Comparison of ENCODE assay signal across 11 cellular contexts in genomic region chr11:114134870-114135269, GRCh38.
A peak's percentile ranks its signal among the peaks of the same experiment; 100 is the strongest.
DNase-seq lines count a peak whose midpoint lies in the region; ATAC-seq and TF ChIP-seq lines count a peak whose summit lies in the region.
"Had no signal": no experiment of that assay in that cellular context is flagged by ENCODE, and none has a peak within 500 bp of the region (broad histone marks: within the 10 kb centered on the region; RNA-seq: fewer than 3 reads in every experiment).

No MANE protein-coding gene starts in this region.

- dilution Hi-C loops in IMR-90 (cut with HindIII; ENCODE audit: low sequenced_read_pairs, unreplicated experiment), result no loop called here

- in situ Hi-C loops in IMR-90 (cut with MboI; ENCODE audit: low sequenced_read_pairs), result no loop called here

- H3K27ac ChIP-seq in A673 (ENCODE audit: low read depth, low read length, poor library complexity, severe bottlenecking), result peak overlapping the region; percentile 3
- H3K27ac ChIP-seq in IMR-90 (ENCODE audit: insufficient read depth, low read length), result no peak overlapping the region
- H3K27ac ChIP-seq in cingulate gyrus (ENCODE audit: low read depth, low read length), result peak overlapping the region; percentile 55
- peak overlapping the region; percentile 72 for H3K27ac ChIP-seq in mesodermal cell (ENCODE audit: low read depth, low read length, severe bottlenecking)

- TF ChIP-seq CTCF in A673 (conservative IDR thresholded peaks at IDR 0.05; ENCODE audit: low read depth, low read length), result no peak
- TF ChIP-seq CTCF in IMR-90 (conservative IDR thresholded peaks at IDR 0.05; ENCODE audit: low read depth, low read length), result no peak

- no peak overlapping the region for H2AK5ac ChIP-seq in IMR-90 (ENCODE audit: low read depth, low read length)

- H2BK120ac ChIP-seq in IMR-90 (ENCODE audit: low read depth, low read length), result no peak overlapping the region

- POLR2A ChIA-PET in A673 (lab: Charles Lee; ENCODE audit: low non-redundant PET), result no interaction called here
- POLR2A ChIA-PET in IMR-90 (lab: Charles Lee; ENCODE audit: unreplicated experiment), result no interaction called here

- H3K56ac ChIP-seq in IMR-90 (ENCODE audit: extremely low read depth, insufficient read depth, low read length), result no peak overlapping the region

- ATAC-seq in IMR-90 (ENCODE audit: low read depth) (no peak), GM21825 (IDR thresholded peaks at IDR 0.05; ENCODE audit: unreplicated experiment) (no peak), HG03196 (IDR thresholded peaks at IDR 0.05; ENCODE audit: unreplicated experiment) (no peak), HG02798 (IDR thresholded peaks at IDR 0.05; ENCODE audit: poor library complexity, unreplicated experiment) (no peak)

- no peak overlapping the region for H3K18ac ChIP-seq in IMR-90 (ENCODE audit: low read depth, low read length)

- H4K20me1 ChIP-seq in IMR-90 (ENCODE audit: insufficient read depth, low read length), result no peaks in the 10 kb centered on the region

- BruUV-seq in A673 (replicated peaks; lab: Mats Ljungman, UMichigan), result no TSS peak
- BruUV-seq in IMR-90 (replicated peaks; lab: Mats Ljungman, UMichigan), result no TSS peak

- CTCF ChIA-PET in A673 (lab: Charles Lee) (no interaction called here), IMR-90 (lab: Yijun Ruan, JAX) (no interaction called here)

- no peak overlapping the region for H2BK15ac ChIP-seq in IMR-90 (ENCODE audit: low read depth, low read length)

- peaks cover 93% of the 10 kb centered on the region for H3K4me1 ChIP-seq in A673 (ENCODE audit: insufficient read depth, low read length, poor library complexity, severe bottlenecking)
- H3K4me1 ChIP-seq in IMR-90 (ENCODE audit: control insufficient read depth, insufficient read depth, low read length), result no peaks in the 10 kb centered on the region
- H3K4me1 ChIP-seq in mesodermal cell (ENCODE audit: control insufficient read depth, insufficient read depth, low read length, poor library complexity, severe bottlenecking), result peaks cover 26% of the 10 kb centered on the region

- no peak overlapping the region for H3K4me3 ChIP-seq in A673 (ENCODE audit: low read depth, low read length, poor library complexity, severe bottlenecking)
- H3K4me3 ChIP-seq in IMR-90 (ENCODE audit: insufficient read depth, low read depth, low read length), result no peak overlapping the region
- H3K4me3 ChIP-seq in mesodermal cell (ENCODE audit: extremely low read depth, insufficient read depth, low read length, poor library complexity, severe bottlenecking), result no peak overlapping the region
- H3K4me3 ChIP-seq: Peyer's patch had no signal

- H3K23ac ChIP-seq in IMR-90 (ENCODE audit: low read depth, low read length), result no peak overlapping the region

- H2AFZ ChIP-seq in IMR-90 (replicated peaks; ENCODE audit: low read length, poor library complexity), result no peak overlapping the region

- no peak overlapping the region for H3K4me2 ChIP-seq in IMR-90 (ENCODE audit: low read depth, low read length)

- H3K9me3 ChIP-seq in A673 (ENCODE audit: low read depth, low read length, poor library complexity, severe bottlenecking), result peaks cover 8% of the 10 kb centered on the region
- H3K9me3 ChIP-seq in IMR-90 (ENCODE audit: control insufficient read depth, insufficient read depth, low read length), result no peaks in the 10 kb centered on the region
- no peaks in the 10 kb centered on the region for H3K9me3 ChIP-seq in mesodermal cell (ENCODE audit: control insufficient read depth, low read length)
- H3K9me3 ChIP-seq: Peyer's patch had no signal

- no peaks in the 10 kb centered on the region for H3K79me1 ChIP-seq in IMR-90 (ENCODE audit: low read depth in 1 of 2, low read length in 2 of 2)

- H3K27me3 ChIP-seq in A673 (replicated peaks; ENCODE audit: insufficient read depth, low read depth, low read length, poor library complexity) (no peaks in the 10 kb centered on the region), IMR-90 (ENCODE audit: control insufficient read depth, insufficient read depth, low read length) (peaks cover 21% of the 10 kb centered on the region)
- H3K27me3 ChIP-seq: Peyer's patch had no signal

- no peak for TF ChIP-seq RAD21 in IMR-90 (IDR thresholded peaks at IDR 0.05; ENCODE audit: low read length)

- no CpG with 5 or more reads among the region's 3 CpGs for WGBS in IMR-90 (ENCODE audit: extremely low coverage in 2 of 2, insufficient read length in 1 of 2), 2 experiments
- 74 to 86% methylated on average over 2 of the region's 3 CpGs for WGBS in mesodermal cell (ENCODE audit: insufficient coverage in 2 of 2), 2 experiments

- H4K5ac ChIP-seq in IMR-90 (ENCODE audit: low read depth, low read length), result no peak overlapping the region

- no peak overlapping the region for H3K4ac ChIP-seq in IMR-90 (ENCODE audit: low read depth, low read length)

- H3K9me1 ChIP-seq in IMR-90 (ENCODE audit: insufficient read depth, low read length), result no peaks in the 10 kb centered on the region

- H3K14ac ChIP-seq in IMR-90 (replicated peaks; ENCODE audit: low read depth, low read length), result no peak overlapping the region

- H2AK9ac ChIP-seq in IMR-90 (replicated peaks; ENCODE audit: low read depth, low read length, poor library complexity), result no peak overlapping the region

- no peak for TF ChIP-seq POLR2A in IMR-90 (IDR thresholded peaks at IDR 0.05; ENCODE audit: low read depth, low read length)

- intact Hi-C loops in A673 (cut with micrococcal nuclease; ENCODE audit: unreplicated experiment), result no loop called here
- intact Hi-C loops in IMR-90 (cut with micrococcal nuclease), result no loop called here
- intact Hi-C loops in posterior cingulate gyrus (cut with DNase I), result no loop called here

- no peaks in the 10 kb centered on the region for H3K36me3 ChIP-seq in A673 (ENCODE audit: insufficient read depth, low read length, poor library complexity, severe bottlenecking)
- no peaks in the 10 kb centered on the region for H3K36me3 ChIP-seq in IMR-90 (ENCODE audit: control insufficient read depth, insufficient read depth, low read length)
- no peaks in the 10 kb centered on the region for H3K36me3 ChIP-seq in mesodermal cell (ENCODE audit: control insufficient read depth, insufficient read depth, low read length)
- H3K36me3 ChIP-seq: Peyer's patch had no signal

- no peak overlapping the region for H2BK5ac ChIP-seq in IMR-90 (ENCODE audit: low read depth, low read length, poor library complexity, severe bottlenecking)

- no peak overlapping the region for H4K91ac ChIP-seq in IMR-90 (ENCODE audit: insufficient read depth, low read depth, low read length)

- DNase-seq in A673 (ENCODE audit: low spot score) (peak; percentile 65), IMR-90 (peak; percentile 5), posterior cingulate gyrus (no peak)
- DNase-seq: NCI-H2107, Peyer's patch, small intestine had no signal

- no peak overlapping the region for H2BK20ac ChIP-seq in IMR-90 (ENCODE audit: low read depth, low read length)

- H3K9ac ChIP-seq in IMR-90 (ENCODE audit: low read depth, low read length), result no peak overlapping the region

- no peak overlapping the region for H4K8ac ChIP-seq in IMR-90 (ENCODE audit: low read depth in 2 of 2, low read length in 2 of 2)

TF ChIP-seq in IMR-90, 13 proteins besides CTCF, POLR2A, EP300 and RAD21:
- TF ChIP-seq CEBPB (IDR thresholded peaks at IDR 0.05; ENCODE audit: low read depth, low read length), result 0 out of 2 replicates have a peak, but pooled peaks have one; percentile 22
- no peak for TF ChIP-seq MAZ (IDR thresholded peaks at IDR 0.05; ENCODE audit: borderline replicate concordance, low read depth, low read length)

Comparison
In these comparisons a context has a peak if more than half of its experiments do, and no peak if none do; other contexts are left out.
1. DNase-seq: peak in A673 (single experiment) and IMR-90 (single experiment); none in posterior cingulate gyrus (0 of 10).